ENCODE assay signal across 20 cellular contexts in genomic region chr19:16654621-16655020, GRCh38.
"Had no signal": no experiment of that assay in that cellular context is flagged by ENCODE, and none has a peak within 500 bp of the region (broad histone marks: within the 10 kb centered on the region; RNA-seq: fewer than 3 reads in every experiment).

No MANE protein-coding gene starts in this region.

- DNase-seq: activated CD4-positive, alpha-beta memory T cell treated with anti-CD3 and anti-CD28 coated beads, Interleukin-2, amount 10 ng/mL, durations not matched to agents 7 days and 5 days; activated CD4-positive, alpha-beta T cell treated with anti-CD3 and anti-CD28 coated beads for 36 hours; activated CD8-positive, alpha-beta memory T cell treated with anti-CD3 and anti-CD28 coated beads, Interleukin-2, amount 50 U/mL, for 48 hours; amniotic stem cell; brain microvascular endothelial cell; effector memory CD8-positive, alpha-beta T cell; erythroblast; heart right ventricle; left ventricle myocardium inferior; stimulated activated CD4-positive, alpha-beta T cell treated with anti-CD3 and anti-CD28 coated beads, Interleukin-2, amount 100 ng/mL, for 24 hours; stimulated activated naive B cell treated with anti-CD40 and anti-IgM and Interleukin-4, amounts not matched to agents 10 μg/mL and 1 μg/mL and 100 μg/mL, for 72 hours; T-helper 9 cell; trophoblast cell had no signal

- H3K4me3 ChIP-seq: heart right ventricle, left ventricle myocardium inferior, prostate gland had no signal

- H3K27ac ChIP-seq: brain microvascular endothelial cell, heart right ventricle, left ventricle myocardium inferior had no signal

- H3K36me3 ChIP-seq: prostate gland had no signal

- H3K4me3 Mint-ChIP-seq: activated CD4-positive, alpha-beta memory T cell treated with anti-CD3 and anti-CD28 coated beads, Interleukin-2, amount 10 ng/mL, durations not matched to agents 7 days and 5 days; activated CD4-positive, alpha-beta T cell treated with anti-CD3 and anti-CD28 coated beads for 36 hours; dendritic cell treated with granulocyte-macrophage colony-stimulating factor and Interleukin-4, amounts not matched to agents 40 ng/mL and 50 ng/mL, for 4 days; effector memory CD8-positive, alpha-beta T cell; memory B cell; nephron; stimulated activated naive B cell treated with anti-CD40 and anti-IgM and Interleukin-4, amounts not matched to agents 10 μg/mL and 1 μg/mL and 100 μg/mL, for 72 hours had no signal

- H3K27me3 Mint-ChIP-seq: activated CD4-positive, alpha-beta memory T cell treated with anti-CD3 and anti-CD28 coated beads, Interleukin-2, amount 10 ng/mL, durations not matched to agents 7 days and 5 days; activated CD4-positive, alpha-beta T cell treated with anti-CD3 and anti-CD28 coated beads for 36 hours; activated naive CD4-positive, alpha-beta T cell treated with anti-CD3 and anti-CD28 coated beads, Interleukin-2, amount 50 U/mL, for 24 hours; dendritic cell treated with granulocyte-macrophage colony-stimulating factor and Interleukin-4, amounts not matched to agents 40 ng/mL and 50 ng/mL, for 4 days; effector memory CD8-positive, alpha-beta T cell; memory B cell; stimulated activated naive B cell treated with anti-CD40 and anti-IgM and Interleukin-4, amounts not matched to agents 10 μg/mL and 1 μg/mL and 100 μg/mL, for 72 hours had no signal

- ATAC-seq: activated CD4-positive, alpha-beta T cell treated with anti-CD3 and anti-CD28 coated beads for 36 hours; effector memory CD8-positive, alpha-beta T cell; heart right ventricle; sciatic nerve had no signal

- H3K27ac Mint-ChIP-seq: activated CD4-positive, alpha-beta memory T cell treated with anti-CD3 and anti-CD28 coated beads, Interleukin-2, amount 10 ng/mL, durations not matched to agents 7 days and 5 days; activated CD4-positive, alpha-beta T cell treated with anti-CD3 and anti-CD28 coated beads for 36 hours; activated naive CD4-positive, alpha-beta T cell treated with anti-CD3 and anti-CD28 coated beads, Interleukin-2, amount 50 U/mL, for 24 hours; activated T-helper 2 cell treated with anti-CD3 and anti-CD28 coated beads, Interferon-gamma antibody, Interleukin-2, Interleukin-4, amounts not matched to agents 10 μg/mL and 5 μg/mL and 100 μg/mL, durations not matched to agents 14 hours and 24 hours and 36 hours; dendritic cell treated with granulocyte-macrophage colony-stimulating factor and Interleukin-4, amounts not matched to agents 40 ng/mL and 50 ng/mL, for 4 days; memory B cell; nephron; stimulated activated naive B cell treated with anti-CD40 and anti-IgM and Interleukin-4, amounts not matched to agents 10 μg/mL and 1 μg/mL and 100 μg/mL, for 72 hours had no signal

- H3K9me3 ChIP-seq: heart right ventricle, left ventricle myocardium inferior, prostate gland had no signal

- H3K9me3 Mint-ChIP-seq: activated CD4-positive, alpha-beta memory T cell treated with anti-CD3 and anti-CD28 coated beads, Interleukin-2, amount 10 ng/mL, durations not matched to agents 7 days and 5 days; activated naive CD4-positive, alpha-beta T cell treated with anti-CD3 and anti-CD28 coated beads, Interleukin-2, amount 50 U/mL, for 24 hours; activated T-helper 2 cell treated with anti-CD3 and anti-CD28 coated beads, Interferon-gamma antibody, Interleukin-2, Interleukin-4, amounts not matched to agents 10 μg/mL and 5 μg/mL and 100 μg/mL, durations not matched to agents 14 hours and 24 hours and 36 hours; dendritic cell treated with granulocyte-macrophage colony-stimulating factor and Interleukin-4, amounts not matched to agents 40 ng/mL and 50 ng/mL, for 4 days; effector memory CD8-positive, alpha-beta T cell; memory B cell; nephron had no signal

- H3K27me3 ChIP-seq: brain microvascular endothelial cell, heart right ventricle had no signal
